Comparison of ENCODE assay signal across 5 cellular contexts in genomic region chr5:145462525-145462924, GRCh38.
"Had no signal": no experiment of that assay in that cellular context is flagged by ENCODE, and none has a peak within 500 bp of the region (broad histone marks: within the 10 kb centered on the region; RNA-seq: fewer than 3 reads in every experiment).

No MANE protein-coding gene starts in this region.

- H3K4me3 ChIP-seq: K562 had no signal

- DNase-seq: IMR-90, KBM-7, KG1 had no signal

- H3K27ac ChIP-seq: HL-60 had no signal
